22 cellular contexts compared by ENCODE assay signal in genomic region chr2:174484573-174484972, GRCh38. TPM values are rescaled to one million over a fixed set of nuclear protein-coding genes. Genes with fewer than 3 reads are reported as not detected.
DNase-seq lines count a peak whose midpoint lies in the region; ATAC-seq, FAIRE-seq and TF ChIP-seq lines count a peak whose summit lies in the region.
"Had no signal": no experiment of that assay in that cellular context is flagged by ENCODE, and none has a peak within 500 bp of the region (broad histone marks: within the 10 kb centered on the region; RNA-seq: fewer than 3 reads in every experiment).

No MANE protein-coding gene starts in this region.

- peaks cover 14% of the 10 kb centered on the region for H3K4me1 ChIP-seq in foreskin keratinocyte

- H3K27ac Mint-ChIP-seq in activated T-cell treated with anti-CD3 and anti-CD28 coated beads, Interleukin-2, amount 50 U/mL, for 24 hours: peak overlapping the region; percentile 64
- peak overlapping the region; percentile 99 for H3K27ac Mint-ChIP-seq in T-helper 17 cell
- peak overlapping the region; percentile 67 to 84 for H3K27ac Mint-ChIP-seq in stimulated activated naive CD8-positive, alpha-beta T cell treated with anti-CD3 and anti-CD28 coated beads, Interleukin-15, amount 100 ng/mL, for 72 hours

- H3K27ac ChIP-seq in foreskin keratinocyte: no peak overlapping the region
- H3K27ac ChIP-seq: epithelial cell of prostate, PC-9, upper lobe of left lung, WERI-Rb-1 had no signal

- TF ChIP-seq CTCF in foreskin keratinocyte (conservative IDR thresholded peaks at IDR 0.05): no peak

- peak overlapping the region; percentile 96 for H3K4me3 Mint-ChIP-seq in activated T-cell treated with anti-CD3 and anti-CD28 coated beads, Interleukin-2, amount 50 U/mL, for 24 hours
- H3K4me3 Mint-ChIP-seq in T-helper 17 cell: peak overlapping the region; percentile 100
- peak overlapping the region; percentile 89 to 100 for H3K4me3 Mint-ChIP-seq in stimulated activated naive CD8-positive, alpha-beta T cell treated with anti-CD3 and anti-CD28 coated beads, Interleukin-15, amount 100 ng/mL, for 72 hours

- FAIRE-seq in frontal cortex (lab: Jason Lieb, UNC): no peak
- FAIRE-seq: H54, kidney had no signal

- H3K9me3 Mint-ChIP-seq in activated T-cell treated with anti-CD3 and anti-CD28 coated beads, Interleukin-2, amount 50 U/mL, for 24 hours: no peaks in the 10 kb centered on the region
- H3K9me3 Mint-ChIP-seq in stimulated activated naive CD8-positive, alpha-beta T cell treated with anti-CD3 and anti-CD28 coated beads, Interleukin-15, amount 100 ng/mL, for 72 hours: peaks cover 5% of the 10 kb centered on the region in 2 donors

- no peaks in the 10 kb centered on the region for H3K27me3 Mint-ChIP-seq in activated T-cell treated with anti-CD3 and anti-CD28 coated beads, Interleukin-2, amount 50 U/mL, for 24 hours
- H3K27me3 Mint-ChIP-seq in T-helper 17 cell: no peaks in the 10 kb centered on the region
- no peaks in the 10 kb centered on the region for H3K27me3 Mint-ChIP-seq in stimulated activated naive CD8-positive, alpha-beta T cell treated with anti-CD3 and anti-CD28 coated beads, Interleukin-15, amount 100 ng/mL, for 72 hours

- ATAC-seq in T-helper 17 cell: no peak
- peak; percentile 6 for ATAC-seq in foreskin keratinocyte
- no peak for ATAC-seq in stimulated activated naive CD8-positive, alpha-beta T cell treated with anti-CD3 and anti-CD28 coated beads, Interleukin-15, amount 100 ng/mL, for 72 hours
- no peak for ATAC-seq in GM19463 (IDR thresholded peaks at IDR 0.05; ENCODE audit: unreplicated experiment)

- H3K4me1 Mint-ChIP-seq in activated T-cell treated with anti-CD3 and anti-CD28 coated beads, Interleukin-2, amount 50 U/mL, for 24 hours (ENCODE audit: low read depth): peaks cover 39% of the 10 kb centered on the region
- H3K4me1 Mint-ChIP-seq in T-helper 17 cell: peaks cover 30% of the 10 kb centered on the region
- peaks cover 32% of the 10 kb centered on the region for H3K4me1 Mint-ChIP-seq in stimulated activated naive CD8-positive, alpha-beta T cell treated with anti-CD3 and anti-CD28 coated beads, Interleukin-15, amount 100 ng/mL, for 72 hours

- peaks cover 27% of the 10 kb centered on the region for H3K36me3 Mint-ChIP-seq in activated T-cell treated with anti-CD3 and anti-CD28 coated beads, Interleukin-2, amount 50 U/mL, for 24 hours (ENCODE audit: low read depth)
- peaks cover 7% of the 10 kb centered on the region for H3K36me3 Mint-ChIP-seq in T-helper 17 cell (ENCODE audit: low read depth)

- no peaks in the 10 kb centered on the region for H3K9me3 ChIP-seq in T-helper 17 cell (ENCODE audit: control insufficient read depth, low read length, poor library complexity, severe bottlenecking)
- H3K9me3 ChIP-seq: SK-N-SH, upper lobe of left lung had no signal

- no peak for DNase-seq in activated T-cell treated with anti-CD3 and anti-CD28 coated beads, Interleukin-2, amount 50 U/mL, for 24 hours
- no peak for DNase-seq in activated T-cell treated with anti-CD3 and anti-CD28 coated beads for 4 hours
- DNase-seq in T-helper 17 cell: no peak
- no peak for DNase-seq in foreskin keratinocyte
- DNase-seq in stimulated activated naive CD8-positive, alpha-beta T cell treated with anti-CD3 and anti-CD28 coated beads, Interleukin-15, amount 100 ng/mL, for 72 hours: no peak
- no peak for DNase-seq in HPDE6-E6E7 (ENCODE audit: extremely low spot score)
- no peak for DNase-seq in frontal cortex (ENCODE audit: low spot score in 2 of 2)
- DNase-seq: activated CD8-positive, alpha-beta memory T cell treated with anti-CD3 and anti-CD28 coated beads, Interleukin-2, amount 50 U/mL, for 48 hours; Calu3; GDM1; kidney; NCI-H2029; NCI-H69; occipital lobe; PC-9; SK-N-SH; stimulated activated CD4-positive, alpha-beta T cell treated with anti-CD3 and anti-CD28 coated beads, Interleukin-4, amount 100 ng/mL, for 1 hour; WERI-Rb-1 had no signal

- no peaks in the 10 kb centered on the region for H3K27me3 ChIP-seq in foreskin keratinocyte
- H3K27me3 ChIP-seq: upper lobe of left lung had no signal

RNA-seq across cellular contexts. Expression of gene GPR155, which starts 2.3 kb away (rescaled TPM):
- total RNA-seq in T-helper 17 cell: 10 to 100 TPM; 14.0 to 16.7 TPM
- 2.8 and 3.6 TPM in 2 replicates for total RNA-seq in foreskin keratinocyte
- 0.68 and 0.69 TPM in 2 replicates for polyA plus RNA-seq in foreskin keratinocyte
- total RNA-seq in frontal cortex: 14.7 TPM
